Comparison of ENCODE assay signal across 11 cellular contexts in the genomic region with DNA sequence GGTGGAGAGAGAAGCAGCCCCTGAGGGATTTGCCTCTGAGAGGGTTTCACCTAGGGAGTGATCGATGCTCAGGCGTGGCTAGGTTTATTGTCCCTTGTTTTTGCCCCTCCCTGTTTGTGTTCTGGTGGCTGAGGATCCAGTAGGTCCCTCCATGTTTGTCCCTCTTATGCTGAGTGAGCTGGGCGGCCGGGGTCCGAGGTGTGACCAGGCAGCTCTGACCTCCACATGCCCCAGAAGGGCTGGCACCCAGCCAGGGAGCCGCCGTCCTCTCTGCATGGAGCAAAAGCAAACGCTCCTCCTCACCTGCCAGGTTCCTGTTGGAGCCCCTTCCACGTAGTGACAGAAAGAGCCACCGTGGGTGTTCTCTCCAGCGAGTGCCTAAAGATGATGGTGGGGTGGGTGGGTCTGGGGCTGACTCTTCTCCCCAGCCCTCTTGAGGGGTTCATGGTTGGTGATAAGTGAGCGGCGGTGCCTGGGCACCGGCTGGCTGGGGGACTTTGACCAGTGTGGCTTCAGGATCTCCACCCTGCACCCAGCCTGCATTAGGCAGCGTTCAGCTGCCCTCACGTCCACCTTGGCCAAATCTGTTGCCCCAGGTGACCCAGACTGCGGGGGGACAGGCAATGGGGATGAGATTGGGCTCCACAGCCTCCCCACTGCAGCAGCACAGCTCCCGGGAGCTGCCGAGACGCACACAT. TPM values are rescaled to one million over a fixed set of nuclear protein-coding genes. Genes with fewer than 3 reads are reported as not detected.
A peak's percentile ranks its signal among the peaks of the same experiment; 100 is the strongest.
DNase-seq lines count a peak whose midpoint lies in the region; ATAC-seq and TF ChIP-seq lines count a peak whose summit lies in the region.
"Had no signal": no experiment of that assay in that cellular context is flagged by ENCODE, and none has a peak within 500 bp of the region (broad histone marks: within the 10 kb centered on the region; RNA-seq: fewer than 3 reads in every experiment).

No MANE protein-coding gene starts in this region.

- no peak for TF ChIP-seq CTCF in C4-2B (conservative IDR thresholded peaks at IDR 0.05)
- TF ChIP-seq CTCF in esophagus squamous epithelium (IDR thresholded peaks at IDR 0.05), result no peak
- TF ChIP-seq CTCF in tibial artery (IDR thresholded peaks at IDR 0.05), result no peak
- no peak for TF ChIP-seq CTCF in MM.1S (IDR thresholded peaks at IDR 0.05; ENCODE audit: low read length)

- no peaks in the 10 kb centered on the region for H3K79me2 ChIP-seq in MM.1S (ENCODE audit: low read length)

- no peak overlapping the region for H2BK15ac ChIP-seq in neuronal stem cell (ENCODE audit: low read length)

- WGBS in esophagus squamous epithelium, 2 donors, result 67 to 69% methylated on average over 5 to 6 of the region's 20 CpGs
- WGBS in neuronal stem cell (ENCODE audit: extremely low coverage in 2 of 2, insufficient read length in 2 of 2, insufficient replicate concordance in 1 of 2), 2 donors, result no CpG with 5 or more reads among the region's 20 CpGs

- H3K79me1 ChIP-seq in neuronal stem cell (ENCODE audit: low read depth, low read length), result peaks cover 6% of the 10 kb centered on the region

- no peak overlapping the region for H2AFZ ChIP-seq in neuronal stem cell (ENCODE audit: low read length)
- no peak overlapping the region for H2AFZ ChIP-seq in MM.1S (ENCODE audit: low read length)

- no peaks in the 10 kb centered on the region for H3F3A ChIP-seq in MM.1S (ENCODE audit: insufficient read depth, low read length)

- H3K27me3 ChIP-seq in esophagus squamous epithelium (no peaks in the 10 kb centered on the region), neuronal stem cell (ENCODE audit: control insufficient read depth in 3 of 3, insufficient read depth in 3 of 3, low read depth in 1 of 3, low read length in 3 of 3) (no peaks in the 10 kb centered on the region), tibial artery (no peaks in the 10 kb centered on the region), MM.1S (replicated peaks; ENCODE audit: insufficient read depth, low read length) (no peaks in the 10 kb centered on the region)

- no peak overlapping the region for H3K4ac ChIP-seq in neuronal stem cell (ENCODE audit: low read length)

- H3K36me3 ChIP-seq in esophagus squamous epithelium (peaks cover 18 to 93% (median 28%) of the 10 kb centered on the region in 3 donors), neuronal stem cell (replicated peaks in 1 of 2; ENCODE audit: control insufficient read depth in 2 of 2, insufficient read depth in 2 of 2, low read length in 2 of 2) (peaks cover 17 to 72% of the 10 kb centered on the region in 2 donors), tibial artery (peaks cover 23 to 93% (median 67%) of the 10 kb centered on the region in 3 donors), MM.1S (replicated peaks; ENCODE audit: insufficient read depth, low read length) (no peaks in the 10 kb centered on the region)

- no peak overlapping the region for H2BK12ac ChIP-seq in neuronal stem cell (ENCODE audit: low read length)

- H3K9me3 ChIP-seq in esophagus squamous epithelium (no peaks in the 10 kb centered on the region), neuronal stem cell (replicated peaks in 1 of 2; ENCODE audit: control insufficient read depth in 2 of 2, insufficient read depth in 1 of 2, low read depth in 1 of 2, low read length in 2 of 2) (no peaks in the 10 kb centered on the region), tibial artery (no peaks in the 10 kb centered on the region), MM.1S (replicated peaks; ENCODE audit: insufficient read depth, low read length) (no peaks in the 10 kb centered on the region)
- H3K9me3 ChIP-seq: thoracic aorta had no signal

- H2AK5ac ChIP-seq in neuronal stem cell (ENCODE audit: low read depth, low read length), result no peak overlapping the region

- H3K9ac ChIP-seq in neuronal stem cell (ENCODE audit: low read depth, low read length, poor library complexity), result no peak overlapping the region
- no peak overlapping the region for H3K9ac ChIP-seq in MM.1S (ENCODE audit: low read length)
- H3K9ac ChIP-seq: KMS-11 had no signal

- DNase-seq in NCI-H2107 (lab: John Stamatoyannopoulos, UW), result peak; percentile 49
- no peak for DNase-seq in esophagus squamous epithelium (lab: John Stamatoyannopoulos, UW)
- DNase-seq in neuronal stem cell (ENCODE audit: low spot score), result no peak
- no peak for DNase-seq in tibial artery
- DNase-seq in HCEC 1CT, result no peak
- DNase-seq in MM.1S, result no peak
- DNase-seq: activated CD4-positive, alpha-beta T cell treated with anti-CD3 and anti-CD28 coated beads, Interleukin-2, amount 50 U/mL, for 48 hours had no signal

- H4K20me1 ChIP-seq in MM.1S (ENCODE audit: insufficient read depth, low read length), result no peaks in the 10 kb centered on the region

- no peak overlapping the region for H4K91ac ChIP-seq in neuronal stem cell (ENCODE audit: low read depth, low read length, poor library complexity)

- intact Hi-C loops in esophagus squamous epithelium (cut with DNase I), result no loop called here
- intact Hi-C loops in tibial artery (cut with DNase I; ENCODE audit: low total_unique reads), result no loop called here

- H3K23ac ChIP-seq in neuronal stem cell (ENCODE audit: low read depth, low read length, poor library complexity), result no peak overlapping the region

- H3K18ac ChIP-seq in neuronal stem cell (ENCODE audit: low read length), result no peak overlapping the region

- H3K4me3 ChIP-seq in esophagus squamous epithelium (peak overlapping the region in 2 of 4 donors; percentile 35 to 58), neuronal stem cell (ENCODE audit: low read length in 2 of 2) (no peak overlapping the region), tibial artery (peak overlapping the region in 1 of 2 donors; percentile 14), MM.1S (ENCODE audit: low read length) (no peak overlapping the region)
- H3K4me3 ChIP-seq: thoracic aorta had no signal

- H3K4me2 ChIP-seq in neuronal stem cell (ENCODE audit: insufficient read depth, low read length, poor library complexity, severe bottlenecking), result no peak overlapping the region
- H3K4me2 ChIP-seq in MM.1S (ENCODE audit: low read depth, low read length), result no peak overlapping the region
- H3K4me2 ChIP-seq: KMS-11 had no signal

- no peak overlapping the region for H4K8ac ChIP-seq in neuronal stem cell (ENCODE audit: low read depth, low read length)

- TF ChIP-seq POLR2A in esophagus squamous epithelium (IDR thresholded peaks at IDR 0.05), result no peak

- H3K14ac ChIP-seq in neuronal stem cell (ENCODE audit: low read length), result peak overlapping the region; percentile 71

- H3K4me1 ChIP-seq in esophagus squamous epithelium, result peaks cover 0 to 65% (median 0%) of the 10 kb centered on the region in 3 donors
- H3K4me1 ChIP-seq in neuronal stem cell (ENCODE audit: control insufficient read depth in 2 of 2, insufficient read depth in 1 of 2, low read depth in 1 of 2, low read length in 2 of 2), result no peaks in the 10 kb centered on the region
- H3K4me1 ChIP-seq in tibial artery, result peaks cover 0 to 7% (median 0%) of the 10 kb centered on the region in 4 donors
- H3K4me1 ChIP-seq in MM.1S (ENCODE audit: low read length), result no peaks in the 10 kb centered on the region

- peak overlapping the region; percentile 13 for H2BK5ac ChIP-seq in neuronal stem cell (ENCODE audit: low read length)

- H3K9me2 ChIP-seq in MM.1S (replicated peaks; ENCODE audit: insufficient read depth, low read length), result no peaks in the 10 kb centered on the region

- H3K27ac ChIP-seq in C4-2B (peak overlapping the region; percentile 94), esophagus squamous epithelium (peak overlapping the region in 3 of 4 donors; percentile 12 to 83 (median 70)), neuronal stem cell (replicated peaks; ENCODE audit: low read length) (no peak overlapping the region), tibial artery (no peak overlapping the region), MM.1S (ENCODE audit: low read length) (no peak overlapping the region)
- H3K27ac ChIP-seq: KMS-11, thoracic aorta had no signal

- ATAC-seq in HG03439 (IDR thresholded peaks at IDR 0.05; ENCODE audit: unreplicated experiment), result no peak

- no peak overlapping the region for H2BK120ac ChIP-seq in neuronal stem cell (ENCODE audit: low read depth, low read length)

RNA-seq across cellular contexts. Expression of gene NUDT16L1, which starts 14.1 kb away (rescaled TPM):
- total RNA-seq in esophagus squamous epithelium, result 10 to 100 TPM; 18.5 to 27.8 (median 21.0) TPM
- polyA plus RNA-seq in neuronal stem cell (2013, experiment 1 of 2), result 24.6 TPM
- 25.4 TPM for polyA plus RNA-seq in neuronal stem cell (2013, experiment 2 of 2)

RNA-seq across cellular contexts. Expression of gene MGRN1, which starts 54.7 kb away (rescaled TPM):
- total RNA-seq in esophagus squamous epithelium, result 10 to 100 TPM; 15.8 to 25.6 (median 22.0) TPM
- 48.7 TPM for polyA plus RNA-seq in neuronal stem cell (2013, experiment 1 of 2)
- 51.0 TPM for polyA plus RNA-seq in neuronal stem cell (2013, experiment 2 of 2)

RNA-seq across cellular contexts. Expression of gene ANKS3, which starts 54.8 kb away (rescaled TPM):
- 10 to 100 TPM in 2 of 4 donors, 1 to 10 TPM in 2; 9.4 to 22.7 (median 11.5) TPM for total RNA-seq in esophagus squamous epithelium
- polyA plus RNA-seq in neuronal stem cell (2013, experiment 1 of 2), result 10.9 TPM
- polyA plus RNA-seq in neuronal stem cell (2013, experiment 2 of 2), result 11.0 TPM

RNA-seq across cellular contexts. Expression of gene DNAAF8, which starts 55.0 kb away (rescaled TPM):
- under 1 TPM in 3 of 4 donors, not detected in 1; 0.21 to 0.42 (median 0.38) TPM for total RNA-seq in esophagus squamous epithelium
- 0.29 TPM for polyA plus RNA-seq in neuronal stem cell (2013, experiment 1 of 2)
- 0.17 TPM for polyA plus RNA-seq in neuronal stem cell (2013, experiment 2 of 2)
- total RNA-seq: thoracic aorta had no signal

Comparison
In these comparisons a context has a peak if more than half of its experiments do, and no peak if none do; other contexts are left out.
1. H3K27ac ChIP-seq: peak in C4-2B (single experiment) and esophagus squamous epithelium (3 of 4); none in neuronal stem cell (single experiment), tibial artery (0 of 2) and MM.1S (single experiment).